8 cellular contexts compared by ENCODE assay signal in the genomic region with DNA sequence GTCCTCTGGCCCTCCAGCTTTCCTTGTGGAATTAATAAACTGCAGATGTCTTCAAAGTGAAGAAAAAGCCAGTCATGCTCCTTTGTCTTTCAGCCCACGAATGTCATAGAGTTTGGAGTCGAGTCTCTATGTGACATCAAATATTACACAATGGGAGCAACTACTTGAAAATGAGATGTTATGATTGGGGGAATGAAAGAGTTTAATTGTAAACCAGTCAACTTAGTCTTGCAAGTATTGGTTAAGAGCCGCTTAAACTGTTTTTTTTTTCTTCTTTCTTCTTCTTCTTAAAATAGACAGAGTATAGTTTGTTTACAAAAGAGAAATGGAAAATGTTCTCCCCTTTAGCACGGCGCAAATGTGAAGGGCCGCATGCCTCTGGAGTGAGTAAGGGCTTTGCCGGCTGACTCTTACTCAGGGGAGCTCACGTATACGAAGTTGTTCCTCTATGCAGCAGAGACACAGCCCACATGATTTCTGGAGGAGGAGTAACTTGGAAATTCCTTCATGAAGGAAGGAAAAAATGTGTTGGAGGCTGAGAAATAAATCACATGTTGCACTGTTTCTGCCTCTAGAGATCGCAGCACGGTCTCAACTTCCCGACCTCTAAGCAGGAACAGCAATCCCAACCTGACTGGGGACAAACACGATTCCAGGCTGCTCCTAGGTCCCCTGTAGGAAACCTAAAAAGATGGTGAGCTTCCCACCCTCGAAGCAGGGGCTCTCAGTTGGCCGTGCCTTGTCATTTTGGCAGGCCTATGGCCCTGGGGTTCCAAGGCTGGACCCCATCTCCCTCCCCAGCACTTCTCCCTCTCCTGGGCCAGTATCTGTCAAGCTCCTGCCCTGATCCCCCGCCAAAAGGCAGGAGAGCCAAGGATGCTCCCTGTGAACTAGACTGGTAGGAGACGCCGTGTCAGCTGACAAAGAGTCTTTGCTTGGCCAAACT. TPM values are rescaled to one million over a fixed set of nuclear protein-coding genes. Genes with fewer than 3 reads are reported as not detected.
DNase-seq lines count a peak whose midpoint lies in the region; ATAC-seq, FAIRE-seq and TF ChIP-seq lines count a peak whose summit lies in the region.

No MANE protein-coding gene starts in this region.

- peaks cover 88% of the 10 kb centered on the region for H3K79me2 ChIP-seq in PC-3 (ENCODE audit: low read length)

- WGBS in aorta, 2 donors, result 4 to 6% methylated on average over 18 of the region's 18 CpGs

- H2AFZ ChIP-seq in PC-3 (ENCODE audit: low read length), result no peak overlapping the region

- no peaks in the 10 kb centered on the region for H3K27me3 ChIP-seq in PC-3 (ENCODE audit: low read length)
- no peaks in the 10 kb centered on the region for H3K27me3 ChIP-seq in aorta (ENCODE audit: control insufficient read depth in 1 of 2, insufficient read depth in 2 of 2, low read length in 1 of 2)

- TSS peak; percentile 87 for BruUV-seq in PC-3 (replicated peaks; lab: Mats Ljungman, UMichigan)

- peaks cover 11% of the 10 kb centered on the region for H3F3A ChIP-seq in PC-3 (ENCODE audit: low read length, unreplicated experiment)

- peak overlapping the region; percentile 77 for H3K9ac ChIP-seq in PC-3 (ENCODE audit: low read length)

- no peaks in the 10 kb centered on the region for H3K9me3 ChIP-seq in PC-3 (ENCODE audit: low read length)
- H3K9me3 ChIP-seq in aorta (ENCODE audit: control insufficient read depth, low read length), result no peaks in the 10 kb centered on the region

- H3K4me1 ChIP-seq in PC-3 (ENCODE audit: insufficient read depth, low read length) (peaks cover 45% of the 10 kb centered on the region), aorta (ENCODE audit: control insufficient read depth in 1 of 2, insufficient read depth in 2 of 2, low read length in 2 of 2) (peaks cover 2 to 9% of the 10 kb centered on the region in 2 donors)

- ATAC-seq in PC-3, result peak; percentile 92
- peak; percentile 94 for ATAC-seq in aorta (ENCODE audit: low FRiP score)
- no peak for ATAC-seq in HG02610 (IDR thresholded peaks at IDR 0.05; ENCODE audit: unreplicated experiment)
- no peak for ATAC-seq in GM19023 (IDR thresholded peaks at IDR 0.05; ENCODE audit: unreplicated experiment)

- CTCF ChIA-PET in PC-3 (lab: Charles Lee), result no interaction called here

- no peak for TF ChIP-seq CTCF in PC-3 (conservative IDR thresholded peaks at IDR 0.05; ENCODE audit: low read depth, low read length)
- no peak for TF ChIP-seq CTCF in D721Med (IDR thresholded peaks at IDR 0.05; ENCODE audit: insufficient read depth, missing control alignments)

- peak overlapping the region; percentile 99 for H3K27ac ChIP-seq in PC-3 (ENCODE audit: low read length)
- peak overlapping the region; percentile 99 for H3K27ac ChIP-seq in epithelial cell of prostate
- H3K27ac ChIP-seq in aorta (ENCODE audit: low read depth in 1 of 2, low read length in 2 of 2), result peak overlapping the region; percentile 100

- no peaks in the 10 kb centered on the region for H3K9me2 ChIP-seq in PC-3 (replicated peaks; ENCODE audit: low read length)

- H4K20me1 ChIP-seq in PC-3 (ENCODE audit: low read length), result no peaks in the 10 kb centered on the region

- no peak for FAIRE-seq in D721Med (lab: Jason Lieb, UNC)

- POLR2A ChIA-PET in PC-3 (lab: Charles Lee; ENCODE audit: unreplicated experiment), result interaction anchor here (0.6 to 1.4 kb wide), 4 partner anchors 8 to 76 kb away, joined by 3 to 17 read pairs (median 4); no protein-coding TSS in a partner anchor

- H3K36me3 ChIP-seq in PC-3 (ENCODE audit: low read depth, low read length) (peaks cover 42% of the 10 kb centered on the region), aorta (ENCODE audit: control insufficient read depth in 1 of 2, insufficient read depth in 2 of 2, low read length in 1 of 2) (no peaks in the 10 kb centered on the region)

- intact Hi-C loops in PC-3 (cut with micrococcal nuclease), result loop anchor here (2.0 to 5.0 kb wide), 3 partner anchors 22 to 45 kb away; a partner anchor contains a TSS
- intact Hi-C loops in aorta (cut with DNase I), result loop anchor here (1.0 to 5.0 kb wide), 5 partner anchors 28 to 60 kb away; a partner anchor contains a TSS

- peak overlapping the region; percentile 76 for H3K4me2 ChIP-seq in PC-3 (ENCODE audit: low read length)

- DNase-seq in DMS 273 (lab: John Stamatoyannopoulos, UW; ENCODE audit: unreplicated experiment), result peak; percentile 70
- peak; percentile 91 for DNase-seq in PC-3
- DNase-seq in epithelial cell of prostate (ENCODE audit: low read depth, low spot score), result peak; percentile 87
- peak; percentile 84 for DNase-seq in mucosa of gallbladder (ENCODE audit: low spot score)
- peak; percentile 92 for DNase-seq in aorta
- no peak for DNase-seq in D721Med (ENCODE audit: insufficient read length, low spot score)

- H3K4me3 ChIP-seq in PC-3 (ENCODE audit: low read length), result peak overlapping the region; percentile 46
- H3K4me3 ChIP-seq in aorta (ENCODE audit: low read length in 2 of 2), result no peak overlapping the region

RNA-seq across cellular contexts. Expression of a gene that starts 44.9 kb away (rescaled TPM):
- total RNA-seq in PC-3 (2014; rRNA removed) (174 and 189 TPM in 2 replicates), mucosa of gallbladder (99.3 TPM), aorta (100 to 1,000 TPM; 226 to 242 TPM)
- 10 to 100 TPM; 13.4 to 26.4 TPM for polyA plus RNA-seq in aorta

RNA-seq across cellular contexts. Expression of a gene that starts 59.1 kb away (rescaled TPM):
- 62.6 and 63.6 TPM in 2 replicates for total RNA-seq in PC-3 (2014; rRNA removed)
- 1.3 TPM for total RNA-seq in mucosa of gallbladder
- 1 to 10 TPM in 1 of 2 donors, under 1 TPM in 1; 0.55 to 1.4 TPM for total RNA-seq in aorta
- 1 to 10 TPM in 1 of 2 donors, under 1 TPM in 1; 0.43 to 2.8 TPM for polyA plus RNA-seq in aorta

Comparison
In these comparisons a context has a peak if more than half of its experiments do, and no peak if none do; other contexts are left out.
1. ATAC-seq: peak in PC-3 (single experiment) and aorta (single experiment); none in HG02610 (single experiment) and GM19023 (single experiment).
2. RNA of a gene that starts 59.1 kb away (total RNA-seq): 62.6 to 63.6 TPM in PC-3; 0.55 to 1.4 TPM in aorta and 1.3 TPM in mucosa of gallbladder (single experiment); every median in the first group is over 10 times any median in the second.
3. Peak in every context shown above with its lines, with median percentiles within 50 percentile points of each other: H3K27ac ChIP-seq.